ENCODE assay signal across 29 cellular contexts in the genomic region with DNA sequence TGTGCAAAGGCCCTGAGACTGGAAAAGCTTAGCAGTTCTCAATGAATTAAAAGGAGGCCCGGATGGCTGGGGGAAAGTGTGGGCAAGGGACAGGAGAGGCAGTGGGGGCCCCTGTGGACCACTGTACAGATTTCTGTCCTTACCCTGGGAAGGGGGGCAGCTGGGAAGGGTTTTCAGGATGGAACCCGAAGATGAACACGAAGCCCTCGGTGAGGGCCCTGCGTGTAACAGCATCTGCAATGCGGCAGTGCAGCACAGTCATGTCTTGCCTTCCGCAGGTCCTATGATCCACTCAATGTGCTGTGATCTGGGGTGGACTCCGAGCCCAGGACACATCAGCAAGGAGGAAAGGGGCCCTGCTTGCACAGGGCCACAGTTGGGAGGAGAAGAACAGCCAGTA. TPM values are rescaled to one million over a fixed set of nuclear protein-coding genes. Genes with fewer than 3 reads are reported as not detected.
"Had no signal": no experiment of that assay in that cellular context is flagged by ENCODE, and none has a peak within 500 bp of the region (broad histone marks: within the 10 kb centered on the region; RNA-seq: fewer than 3 reads in every experiment).

No MANE protein-coding gene starts in this region.

- H3K9me3 Mint-ChIP-seq: effector memory CD8-positive, alpha-beta T cell; memory B cell; natural killer cell; neural crest cell; stimulated activated memory B cell treated with anti-CD40 and anti-IgM and Interleukin-4, amounts not matched to agents 10 μg/mL and 1 μg/mL and 100 μg/mL, for 72 hours had no signal

- ATAC-seq: effector memory CD8-positive, alpha-beta T cell; gastrocnemius medialis; left lobe of liver; natural killer cell; pancreas; sciatic nerve; stimulated activated memory B cell treated with anti-CD40 and anti-IgM and Interleukin-4, amounts not matched to agents 10 μg/mL and 1 μg/mL and 100 μg/mL, for 72 hours; stimulated activated naive CD8-positive, alpha-beta T cell treated with anti-CD3 and anti-CD28 coated beads, Interleukin-15, Interleukin-2, amounts not matched to agents 100 U/mL and 50 U/mL, for 24 hours had no signal

- H3K36me3 ChIP-seq: gastrocnemius medialis, neutrophil, pancreas, thoracic aorta, tibial nerve, upper lobe of left lung had no signal

- H2AFZ ChIP-seq: hepatocyte had no signal

- H3K27ac ChIP-seq: epithelial cell of prostate, gastrocnemius medialis, hepatocyte, neutrophil, pancreas, thoracic aorta, tibial nerve, upper lobe of left lung had no signal

- H3K4me3 ChIP-seq: gastrocnemius medialis, hepatocyte, lung, pancreas, smooth muscle cell, thoracic aorta, tibial nerve, upper lobe of left lung had no signal

- H3K4me1 Mint-ChIP-seq: natural killer cell had no signal

- H3K4me3 Mint-ChIP-seq: effector memory CD8-positive, alpha-beta T cell; memory B cell; natural killer cell; neural crest cell; stimulated activated memory B cell treated with anti-CD40 and anti-IgM and Interleukin-4, amounts not matched to agents 10 μg/mL and 1 μg/mL and 100 μg/mL, for 72 hours had no signal

- H3K4me2 ChIP-seq: hepatocyte, smooth muscle cell had no signal

- DNase-seq: cortex of kidney; effector memory CD8-positive, alpha-beta T cell; foreskin fibroblast; gastrocnemius medialis; head of caudate nucleus; kidney; natural killer cell; stimulated activated CD4-positive, alpha-beta T cell treated with anti-CD3 and anti-CD28 coated beads, Interleukin-2, amount 100 ng/mL, for 24 hours; stimulated activated CD4-positive, alpha-beta T cell treated with anti-CD3 and anti-CD28 coated beads, Interleukin-4, amount 100 ng/mL, for 24 hours; stimulated activated naive CD8-positive, alpha-beta T cell treated with anti-CD3 and anti-CD28 coated beads, Interleukin-15, Interleukin-2, amounts not matched to agents 100 U/mL and 50 U/mL, for 24 hours; substantia nigra; upper lobe of left lung had no signal

- H3K9me3 ChIP-seq: gastrocnemius medialis, neutrophil, pancreas, thoracic aorta, tibial nerve, upper lobe of left lung had no signal

- H3K27me3 ChIP-seq: gastrocnemius medialis, pancreas, tibial nerve, upper lobe of left lung had no signal

- H3K4me1 ChIP-seq: pancreas, tibial nerve, upper lobe of left lung had no signal

- H3K36me3 Mint-ChIP-seq: memory B cell; natural killer cell; stimulated activated memory B cell treated with anti-CD40 and anti-IgM and Interleukin-4, amounts not matched to agents 10 μg/mL and 1 μg/mL and 100 μg/mL, for 72 hours had no signal

- H3K27ac Mint-ChIP-seq: effector memory CD8-positive, alpha-beta T cell; memory B cell; natural killer cell; progenitor cell of endocrine pancreas; stimulated activated memory B cell treated with anti-CD40 and anti-IgM and Interleukin-4, amounts not matched to agents 10 μg/mL and 1 μg/mL and 100 μg/mL, for 72 hours had no signal

RNA-seq across cellular contexts. Expression of a gene that starts 7.9 kb away (rescaled TPM):
- total RNA-seq: dermis microvascular lymphatic vessel endothelial cell, glomerular endothelial cell, mononuclear cell, natural killer cell, smooth muscle cell, thoracic aorta had no signal
- polyA plus RNA-seq: lung, smooth muscle cell had no signal
